1 cellular context compared by ENCODE assay signal in genomic region chr15:73866881-73867410, GRCh38.
TF ChIP-seq lines count a peak whose summit lies in the region.

No MANE protein-coding gene starts in this region.

TF ChIP-seq in HEK293, 187 proteins besides CTCF, POLR2A, EP300 and RAD21 (continued from another document):
- TF ChIP-seq, protein P1, sequence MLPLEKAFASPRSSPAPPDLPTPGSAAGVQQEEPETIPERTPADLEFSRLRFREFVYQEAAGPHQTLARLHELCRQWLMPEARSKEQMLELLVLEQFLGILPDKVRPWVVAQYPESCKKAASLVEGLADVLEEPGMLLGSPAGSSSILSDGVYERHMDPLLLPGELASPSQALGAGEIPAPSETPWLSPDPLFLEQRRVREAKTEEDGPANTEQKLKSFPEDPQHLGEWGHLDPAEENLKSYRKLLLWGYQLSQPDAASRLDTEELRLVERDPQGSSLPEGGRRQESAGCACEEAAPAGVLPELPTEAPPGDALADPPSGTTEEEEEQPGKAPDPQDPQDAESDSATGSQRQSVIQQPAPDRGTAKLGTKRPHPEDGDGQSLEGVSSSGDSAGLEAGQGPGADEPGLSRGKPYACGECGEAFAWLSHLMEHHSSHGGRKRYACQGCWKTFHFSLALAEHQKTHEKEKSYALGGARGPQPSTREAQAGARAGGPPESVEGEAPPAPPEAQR (tag by site-specific recombination; IDR thresholded peaks at IDR 0.05): no peak
- TF ChIP-seq, protein P2, sequence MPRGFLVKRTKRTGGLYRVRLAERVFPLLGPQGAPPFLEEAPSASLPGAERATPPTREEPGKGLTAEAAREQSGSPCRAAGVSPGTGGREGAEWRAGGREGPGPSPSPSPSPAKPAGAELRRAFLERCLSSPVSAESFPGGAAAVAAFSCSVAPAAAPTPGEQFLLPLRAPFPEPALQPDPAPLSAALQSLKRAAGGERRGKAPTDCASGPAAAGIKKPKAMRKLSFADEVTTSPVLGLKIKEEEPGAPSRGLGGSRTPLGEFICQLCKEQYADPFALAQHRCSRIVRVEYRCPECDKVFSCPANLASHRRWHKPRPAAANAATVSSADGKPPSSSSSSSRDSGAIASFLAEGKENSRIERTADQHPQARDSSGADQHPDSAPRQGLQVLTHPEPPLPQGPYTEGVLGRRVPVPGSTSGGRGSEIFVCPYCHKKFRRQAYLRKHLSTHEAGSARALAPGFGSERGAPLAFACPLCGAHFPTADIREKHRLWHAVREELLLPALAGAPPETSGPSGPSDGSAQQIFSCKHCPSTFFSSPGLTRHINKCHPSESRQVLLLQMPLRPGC (tag by site-specific recombination; IDR thresholded peaks at IDR 0.05): no peak
- TF ChIP-seq ZNF843 (tag by site-specific recombination; IDR thresholded peaks at IDR 0.05) (no peak), ZNF488 (tag by site-specific recombination; IDR thresholded peaks at IDR 0.05) (no peak), ZBTB17 (tag by site-specific recombination; IDR thresholded peaks at IDR 0.05) (no peak), ZNF239 (tag by site-specific recombination; IDR thresholded peaks at IDR 0.05) (no peak)
- TF ChIP-seq, protein P3, sequence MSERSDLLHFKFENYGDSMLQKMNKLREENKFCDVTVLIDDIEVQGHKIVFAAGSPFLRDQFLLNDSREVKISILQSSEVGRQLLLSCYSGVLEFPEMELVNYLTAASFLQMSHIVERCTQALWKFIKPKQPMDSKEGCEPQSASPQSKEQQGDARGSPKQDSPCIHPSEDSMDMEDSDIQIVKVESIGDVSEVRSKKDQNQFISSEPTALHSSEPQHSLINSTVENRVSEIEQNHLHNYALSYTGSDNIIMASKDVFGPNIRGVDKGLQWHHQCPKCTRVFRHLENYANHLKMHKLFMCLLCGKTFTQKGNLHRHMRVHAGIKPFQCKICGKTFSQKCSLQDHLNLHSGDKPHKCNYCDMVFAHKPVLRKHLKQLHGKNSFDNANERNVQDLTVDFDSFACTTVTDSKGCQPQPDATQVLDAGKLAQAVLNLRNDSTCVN (tag by site-specific recombination; optimal IDR thresholded peaks at IDR 0.05): no peak
- TF ChIP-seq, protein P4, sequence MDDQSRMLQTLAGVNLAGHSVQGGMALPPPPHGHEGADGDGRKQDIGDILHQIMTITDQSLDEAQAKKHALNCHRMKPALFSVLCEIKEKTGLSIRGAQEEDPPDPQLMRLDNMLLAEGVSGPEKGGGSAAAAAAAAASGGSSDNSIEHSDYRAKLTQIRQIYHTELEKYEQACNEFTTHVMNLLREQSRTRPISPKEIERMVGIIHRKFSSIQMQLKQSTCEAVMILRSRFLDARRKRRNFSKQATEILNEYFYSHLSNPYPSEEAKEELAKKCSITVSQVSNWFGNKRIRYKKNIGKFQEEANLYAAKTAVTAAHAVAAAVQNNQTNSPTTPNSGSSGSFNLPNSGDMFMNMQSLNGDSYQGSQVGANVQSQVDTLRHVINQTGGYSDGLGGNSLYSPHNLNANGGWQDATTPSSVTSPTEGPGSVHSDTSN (CRISPR knock-in tag; IDR thresholded peaks at IDR 0.05): no peak
- TF ChIP-seq, protein P5, sequence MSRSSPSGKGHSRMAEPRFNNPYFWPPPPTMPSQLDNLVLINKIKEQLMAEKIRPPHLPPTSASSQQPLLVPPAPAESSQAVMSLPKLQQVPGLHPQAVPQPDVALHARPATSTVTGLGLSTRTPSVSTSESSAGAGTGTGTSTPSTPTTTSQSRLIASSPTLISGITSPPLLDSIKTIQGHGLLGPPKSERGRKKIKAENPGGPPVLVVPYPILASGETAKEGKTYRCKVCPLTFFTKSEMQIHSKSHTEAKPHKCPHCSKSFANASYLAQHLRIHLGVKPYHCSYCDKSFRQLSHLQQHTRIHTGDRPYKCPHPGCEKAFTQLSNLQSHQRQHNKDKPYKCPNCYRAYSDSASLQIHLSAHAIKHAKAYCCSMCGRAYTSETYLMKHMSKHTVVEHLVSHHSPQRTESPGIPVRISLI (tag by site-specific recombination; IDR thresholded peaks at IDR 0.05): no peak
